Comparison of ENCODE assay signal across 21 cellular contexts in the genomic region with DNA sequence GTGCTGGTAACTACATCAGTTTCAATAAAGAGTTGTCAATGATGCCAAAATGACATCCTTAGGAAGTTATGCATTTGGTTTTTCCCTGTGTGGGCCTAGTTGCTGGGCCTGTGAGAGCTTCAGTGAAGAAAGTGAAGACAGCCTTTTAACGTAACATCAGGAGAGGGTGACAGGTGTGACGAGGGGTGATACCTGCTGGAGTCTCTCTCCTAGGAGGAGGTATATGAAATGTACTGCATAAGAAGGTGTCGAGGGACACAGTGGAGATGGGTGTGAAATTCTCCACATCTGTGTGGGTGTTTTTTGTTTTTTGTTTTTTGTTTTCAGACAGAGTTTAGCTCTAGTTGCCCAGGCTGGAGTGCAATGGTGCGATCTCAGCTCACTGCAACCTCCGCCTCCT. TPM values are rescaled to one million over a fixed set of nuclear protein-coding genes. Genes with fewer than 3 reads are reported as not detected.
DNase-seq lines count a peak whose midpoint lies in the region; ATAC-seq and TF ChIP-seq lines count a peak whose summit lies in the region.
"Had no signal": no experiment of that assay in that cellular context is flagged by ENCODE, and none has a peak within 500 bp of the region (broad histone marks: within the 10 kb centered on the region; RNA-seq: fewer than 3 reads in every experiment).

No MANE protein-coding gene starts in this region.

- H3K4me1 ChIP-seq in upper lobe of left lung (no peaks in the 10 kb centered on the region), mucosa of descending colon (ENCODE audit: low read depth) (no peaks in the 10 kb centered on the region)
- H3K4me1 ChIP-seq: HAP-1 had no signal

- H3K9me3 ChIP-seq in upper lobe of left lung: no peaks in the 10 kb centered on the region
- no peaks in the 10 kb centered on the region for H3K9me3 ChIP-seq in mucosa of descending colon
- H3K9me3 ChIP-seq: A549, HAP-1, SJSA1 had no signal

- no peak for TF ChIP-seq EP300 in upper lobe of left lung (IDR thresholded peaks at IDR 0.05)

- peaks cover 4% of the 10 kb centered on the region for H3K27me3 Mint-ChIP-seq in nephron progenitor cell (ENCODE audit: low read depth, poor library complexity)
- H3K27me3 Mint-ChIP-seq in activated T-cell treated with anti-CD3 and anti-CD28 coated beads, Interleukin-2, amount 50 U/mL, for 4 hours (ENCODE audit: low read depth): no peaks in the 10 kb centered on the region

- H3K27ac Mint-ChIP-seq in nephron progenitor cell: peak overlapping the region; percentile 49

- H3K4me1 Mint-ChIP-seq in nephron progenitor cell: no peaks in the 10 kb centered on the region
- peaks cover 2% of the 10 kb centered on the region for H3K4me1 Mint-ChIP-seq in activated T-cell treated with anti-CD3 and anti-CD28 coated beads, Interleukin-2, amount 50 U/mL, for 4 hours (ENCODE audit: low read depth)

- intact Hi-C loops in mucosa of descending colon (cut with DNase I, micrococcal nuclease): no loop called here

- DNase-seq in AG08396 (ENCODE audit: low spot score) (peak; percentile 0), RWPE1 (ENCODE audit: low spot score) (no peak), epithelial cell of prostate (ENCODE audit: low read depth, low spot score) (no peak), nephron progenitor cell (no peak), upper lobe of left lung (no peak), UCSD-AML1 (lab: John Stamatoyannopoulos, UW; ENCODE audit: unreplicated experiment) (no peak), mucosa of descending colon (no peak)
- DNase-seq in activated T-cell treated with anti-CD3 and anti-CD28 coated beads, Interleukin-2, amount 50 U/mL, for 4 hours: no peak
- DNase-seq: COR-L47, DMS153, NCI-H1048, NCI-H146, NCI-H2081, NCI-H510A, NCI-H774, PC-3 had no signal

- H3K27me3 ChIP-seq in upper lobe of left lung: no peaks in the 10 kb centered on the region
- H3K27me3 ChIP-seq: SJSA1 had no signal

- 98 to 99% methylated on average over 5 of the region's 5 CpGs for WGBS in upper lobe of left lung, 2 donors

- POLR2A ChIA-PET in RWPE1 (lab: Yijun Ruan, JAX; ENCODE audit: low non-redundant PET): no interaction called here

- peaks cover 0 to 28% (median 4%) of the 10 kb centered on the region in 4 donors for H3K36me3 ChIP-seq in upper lobe of left lung
- H3K36me3 ChIP-seq in mucosa of descending colon (ENCODE audit: low read depth): no peaks in the 10 kb centered on the region
- H3K36me3 ChIP-seq: HAP-1 had no signal

- peaks cover 4% of the 10 kb centered on the region for H3K9me3 Mint-ChIP-seq in nephron progenitor cell
- H3K9me3 Mint-ChIP-seq in activated T-cell treated with anti-CD3 and anti-CD28 coated beads, Interleukin-2, amount 50 U/mL, for 4 hours: no peaks in the 10 kb centered on the region

- ATAC-seq in upper lobe of left lung (ENCODE audit: low FRiP score in 2 of 2) (no peak), mucosa of descending colon (no peak)
- ATAC-seq in activated T-cell treated with anti-CD3 and anti-CD28 coated beads, Interleukin-2, amount 50 U/mL, for 4 hours: no peak
- ATAC-seq: A549, K562, PC-3 had no signal

- H3K27ac ChIP-seq in RWPE1: peak overlapping the region; percentile 94
- H3K27ac ChIP-seq in epithelial cell of prostate: peak overlapping the region; percentile 98
- H3K27ac ChIP-seq in upper lobe of left lung: no peak overlapping the region
- H3K27ac ChIP-seq: A549, C4-2B had no signal

- no peak for TF ChIP-seq POLR2A in upper lobe of left lung (IDR thresholded peaks at IDR 0.05)

- CTCF ChIA-PET in RWPE1 (lab: Yijun Ruan, JAX): no interaction called here

- H3K4me3 Mint-ChIP-seq in nephron progenitor cell: no peak overlapping the region
- no peak overlapping the region for H3K4me3 Mint-ChIP-seq in activated T-cell treated with anti-CD3 and anti-CD28 coated beads, Interleukin-2, amount 50 U/mL, for 4 hours

- TF ChIP-seq CTCF in RWPE1 (conservative IDR thresholded peaks at IDR 0.05; ENCODE audit: low read depth): no peak
- no peak for TF ChIP-seq CTCF in nephron progenitor cell (IDR thresholded peaks at IDR 0.05)
- TF ChIP-seq CTCF in upper lobe of left lung (IDR thresholded peaks at IDR 0.05): no peak
- TF ChIP-seq CTCF in mucosa of descending colon (IDR thresholded peaks at IDR 0.05): no peak

- peaks cover 40% of the 10 kb centered on the region for H3K36me3 Mint-ChIP-seq in nephron progenitor cell (ENCODE audit: low read depth)
- no peaks in the 10 kb centered on the region for H3K36me3 Mint-ChIP-seq in activated T-cell treated with anti-CD3 and anti-CD28 coated beads, Interleukin-2, amount 50 U/mL, for 4 hours (ENCODE audit: insufficient read depth)

- no peak overlapping the region for H3K4me3 ChIP-seq in upper lobe of left lung
- H3K4me3 ChIP-seq in mucosa of descending colon: no peak overlapping the region
- H3K4me3 ChIP-seq: A549, HAP-1, K562, SJSA1 had no signal

RNA-seq across cellular contexts. Expression of a gene that starts 49.2 kb away (rescaled TPM):
- 10 to 100 TPM; 25.6 to 65.1 (median 36.2) TPM for total RNA-seq in upper lobe of left lung
- total RNA-seq in mucosa of descending colon: 10 to 100 TPM in 1 of 3 donors, 1 to 10 TPM in 2; 1.9 to 24.2 (median 4.6) TPM
- total RNA-seq in activated T-cell treated with anti-CD3 and anti-CD28 coated beads, Interleukin-2, amount 50 U/mL, for 4 hours: 1 to 10 TPM; 1.1 to 3.0 (median 1.4) TPM

RNA-seq across cellular contexts. Expression of a gene that starts 51.9 kb away (rescaled TPM):
- total RNA-seq in upper lobe of left lung (10 to 100 TPM in 2 of 6 donors, 1 to 10 TPM in 4; 3.2 to 26.2 (median 5.6) TPM), mucosa of descending colon (1 to 10 TPM in 2 of 3 donors, under 1 TPM in 1; 0.64 to 6.5 (median 1.1) TPM)
- total RNA-seq in activated T-cell treated with anti-CD3 and anti-CD28 coated beads, Interleukin-2, amount 50 U/mL, for 4 hours: under 1 TPM; 0.63 to 0.78 (median 0.76) TPM

Comparison
In these comparisons a context has a peak if more than half of its experiments do, and no peak if none do; other contexts are left out.
1. H3K27ac ChIP-seq: peak in RWPE1 (single experiment) and epithelial cell of prostate (single experiment); none in upper lobe of left lung (0 of 4).